ENCODE assay signal across 21 cellular contexts in genomic region chr9:30723656-30724055, GRCh38.
"Had no signal": no experiment of that assay in that cellular context is flagged by ENCODE, and none has a peak within 500 bp of the region (broad histone marks: within the 10 kb centered on the region; RNA-seq: fewer than 3 reads in every experiment).

No MANE protein-coding gene starts in this region.

- H3K27me3 Mint-ChIP-seq: activated CD4-positive, alpha-beta T cell treated with anti-CD3 and anti-CD28 coated beads, Interleukin-2, amount 10 ng/mL, durations not matched to agents 7 days and 5 days; activated naive CD4-positive, alpha-beta T cell treated with anti-CD3 and anti-CD28 coated beads, Interleukin-2, amount 50 U/mL, for 24 hours; central memory CD8-positive, alpha-beta T cell; stimulated activated memory B cell treated with anti-CD40 and anti-IgM and Interleukin-4, amounts not matched to agents 10 μg/mL and 1 μg/mL and 100 μg/mL, for 72 hours; type B pancreatic cell had no signal

- H3K9me3 Mint-ChIP-seq: activated CD4-positive, alpha-beta T cell treated with anti-CD3 and anti-CD28 coated beads, Interleukin-2, amount 10 ng/mL, durations not matched to agents 7 days and 5 days; activated naive CD4-positive, alpha-beta T cell treated with anti-CD3 and anti-CD28 coated beads, Interleukin-2, amount 50 U/mL, for 24 hours; stimulated activated memory B cell treated with anti-CD40 and anti-IgM and Interleukin-4, amounts not matched to agents 10 μg/mL and 1 μg/mL and 100 μg/mL, for 72 hours; T-helper 1 cell treated with Interleukin-12 subunit alpha and Interleukin-12 subunit beta and Interleukin-4 antibody, amounts not matched to agents 30 μg/mL and 1 μg/mL, for 36 hours; type B pancreatic cell had no signal

- H3K4me1 ChIP-seq: body of pancreas, gastrocnemius medialis, heart left ventricle, pancreas, right lobe of liver, testis had no signal

- H3K27ac ChIP-seq: body of pancreas, coronary artery, gastrocnemius medialis, heart left ventricle, pancreas, right lobe of liver, testis had no signal

- H3K36me3 ChIP-seq: gastrocnemius medialis, heart left ventricle, pancreas, right lobe of liver had no signal

- H3K4me3 Mint-ChIP-seq: activated CD4-positive, alpha-beta T cell treated with anti-CD3 and anti-CD28 coated beads, Interleukin-2, amount 10 ng/mL, durations not matched to agents 7 days and 5 days; activated naive CD4-positive, alpha-beta T cell treated with anti-CD3 and anti-CD28 coated beads, Interleukin-2, amount 50 U/mL, for 24 hours; central memory CD8-positive, alpha-beta T cell; naive thymus-derived CD8-positive, alpha-beta T cell; stimulated activated memory B cell treated with anti-CD40 and anti-IgM and Interleukin-4, amounts not matched to agents 10 μg/mL and 1 μg/mL and 100 μg/mL, for 72 hours; T-helper 1 cell treated with Interleukin-12 subunit alpha and Interleukin-12 subunit beta and Interleukin-4 antibody, amounts not matched to agents 30 μg/mL and 1 μg/mL, for 36 hours; type B pancreatic cell had no signal

- H3K4me1 Mint-ChIP-seq: activated CD4-positive, alpha-beta T cell treated with anti-CD3 and anti-CD28 coated beads, Interleukin-2, amount 10 ng/mL, durations not matched to agents 7 days and 5 days; activated naive CD4-positive, alpha-beta T cell treated with anti-CD3 and anti-CD28 coated beads, Interleukin-2, amount 50 U/mL, for 24 hours; central memory CD8-positive, alpha-beta T cell; naive thymus-derived CD8-positive, alpha-beta T cell; stimulated activated memory B cell treated with anti-CD40 and anti-IgM and Interleukin-4, amounts not matched to agents 10 μg/mL and 1 μg/mL and 100 μg/mL, for 72 hours had no signal

- H3K36me3 Mint-ChIP-seq: activated naive CD4-positive, alpha-beta T cell treated with anti-CD3 and anti-CD28 coated beads, Interleukin-2, amount 50 U/mL, for 24 hours; naive thymus-derived CD8-positive, alpha-beta T cell; stimulated activated memory B cell treated with anti-CD40 and anti-IgM and Interleukin-4, amounts not matched to agents 10 μg/mL and 1 μg/mL and 100 μg/mL, for 72 hours; type B pancreatic cell had no signal

- H3K9me3 ChIP-seq: body of pancreas, gastrocnemius medialis, pancreas, right lobe of liver, testis had no signal

- H3K27ac Mint-ChIP-seq: activated CD4-positive, alpha-beta T cell treated with anti-CD3 and anti-CD28 coated beads, Interleukin-2, amount 10 ng/mL, durations not matched to agents 7 days and 5 days; activated naive CD4-positive, alpha-beta T cell treated with anti-CD3 and anti-CD28 coated beads, Interleukin-2, amount 50 U/mL, for 24 hours; naive thymus-derived CD8-positive, alpha-beta T cell; stimulated activated memory B cell treated with anti-CD40 and anti-IgM and Interleukin-4, amounts not matched to agents 10 μg/mL and 1 μg/mL and 100 μg/mL, for 72 hours; T-helper 1 cell treated with Interleukin-12 subunit alpha and Interleukin-12 subunit beta and Interleukin-4 antibody, amounts not matched to agents 30 μg/mL and 1 μg/mL, for 36 hours; type B pancreatic cell had no signal

- DNase-seq: activated CD4-positive, alpha-beta T cell treated with anti-CD3 and anti-CD28 coated beads, Interleukin-2, amount 10 ng/mL, durations not matched to agents 7 days and 5 days; activated CD8-positive, alpha-beta memory T cell treated with anti-CD3 and anti-CD28 coated beads for 24 hours; activated CD8-positive, alpha-beta memory T cell treated with anti-CD3 and anti-CD28 coated beads, Interleukin-2, amount 50 U/mL, for 48 hours; activated effector memory CD4-positive, alpha-beta T cell treated with anti-CD3 and anti-CD28 coated beads, Interleukin-2, amount 50 U/mL, for 16 hours; activated T-cell treated with anti-CD3 and anti-CD28 coated beads, Interleukin-2, amount 50 U/mL, for 48 hours; body of pancreas; gastrocnemius medialis; heart left ventricle; naive thymus-derived CD8-positive, alpha-beta T cell; pancreas; right lobe of liver; small intestine; stimulated activated CD4-positive, alpha-beta T cell treated with anti-CD3 and anti-CD28 coated beads, Interleukin-4, amount 100 ng/mL, for 1 hour; testis had no signal

- H3K27me3 ChIP-seq: body of pancreas, gastrocnemius medialis, heart left ventricle, pancreas, right lobe of liver, testis had no signal

- ATAC-seq: body of pancreas; gastrocnemius medialis; heart left ventricle; naive thymus-derived CD8-positive, alpha-beta T cell; pancreas; right lobe of liver; stimulated activated memory B cell treated with anti-CD40 and anti-IgM and Interleukin-4, amounts not matched to agents 10 μg/mL and 1 μg/mL and 100 μg/mL, for 72 hours had no signal

- H3K4me3 ChIP-seq: body of pancreas, coronary artery, gastrocnemius medialis, heart left ventricle, pancreas, right lobe of liver, testis had no signal

- FAIRE-seq: endometrium, pancreas, small intestine had no signal
